Comparison of ENCODE assay signal across 8 cellular contexts in genomic region chr2:47172156-47172921, GRCh38. TPM values are rescaled to one million over a fixed set of nuclear protein-coding genes. Genes with fewer than 3 reads are reported as not detected.
DNase-seq lines count a peak whose midpoint lies in the region; ATAC-seq and TF ChIP-seq lines count a peak whose summit lies in the region.

No MANE protein-coding gene starts in this region.

- intact Hi-C loops in activated CD4-positive, alpha-beta T cell treated with anti-CD3 and anti-CD28 coated beads for 36 hours (cut with DNase I, micrococcal nuclease): no loop called here
- intact Hi-C loops in ovary (cut with DNase I): no loop called here

- no peaks in the 10 kb centered on the region for H3K4me1 ChIP-seq in ovary (ENCODE audit: insufficient read depth)

- H3K36me3 ChIP-seq in ovary: no peaks in the 10 kb centered on the region

- DNase-seq in activated CD4-positive, alpha-beta T cell treated with anti-CD3 and anti-CD28 coated beads for 36 hours: no peak
- DNase-seq in activated CD4-positive, alpha-beta T cell treated with anti-CD3 and anti-CD28 coated beads, Interleukin-2, amount 50 U/mL, for 4 hours: no peak
- DNase-seq in fibroblast of the aortic adventitia (ENCODE audit: low read depth) (no peak), ovary (no peak), HuH-7.5 (ENCODE audit: low spot score) (no peak)
- no peak for DNase-seq in activated CD4-positive, CD25-positive, alpha-beta regulatory T cell treated with anti-CD3 and anti-CD28 coated beads, Interleukin-2, amount 50 U/mL, for 72 hours

- peak overlapping the region; percentile 47 for H3K27ac Mint-ChIP-seq in activated CD4-positive, alpha-beta T cell treated with anti-CD3 and anti-CD28 coated beads for 36 hours
- H3K27ac Mint-ChIP-seq in stimulated activated memory B cell treated with anti-CD40 and anti-IgM and Interleukin-4, amounts not matched to agents 10 μg/mL and 1 μg/mL and 100 μg/mL, for 72 hours: no peak overlapping the region

- H3K4me1 Mint-ChIP-seq in activated CD4-positive, alpha-beta T cell treated with anti-CD3 and anti-CD28 coated beads for 36 hours: peaks cover 59% of the 10 kb centered on the region
- peaks cover 69% of the 10 kb centered on the region for H3K4me1 Mint-ChIP-seq in stimulated activated memory B cell treated with anti-CD40 and anti-IgM and Interleukin-4, amounts not matched to agents 10 μg/mL and 1 μg/mL and 100 μg/mL, for 72 hours

- H3K9me3 ChIP-seq in ovary: no peaks in the 10 kb centered on the region

- 7 to 15% (median 10%) methylated on average over 9 of the region's 9 CpGs for WGBS in ovary, 3 donors

- TF ChIP-seq EP300 in ovary (IDR thresholded peaks at IDR 0.05): no peak

- TF ChIP-seq POLR2A in ovary (IDR thresholded peaks at IDR 0.05): no peak

- no peaks in the 10 kb centered on the region for H3K27me3 Mint-ChIP-seq in activated CD4-positive, alpha-beta T cell treated with anti-CD3 and anti-CD28 coated beads for 36 hours
- no peaks in the 10 kb centered on the region for H3K27me3 Mint-ChIP-seq in stimulated activated memory B cell treated with anti-CD40 and anti-IgM and Interleukin-4, amounts not matched to agents 10 μg/mL and 1 μg/mL and 100 μg/mL, for 72 hours

- peaks cover 55% of the 10 kb centered on the region for H3K36me3 Mint-ChIP-seq in activated CD4-positive, alpha-beta T cell treated with anti-CD3 and anti-CD28 coated beads for 36 hours (ENCODE audit: low read depth)
- H3K36me3 Mint-ChIP-seq in stimulated activated memory B cell treated with anti-CD40 and anti-IgM and Interleukin-4, amounts not matched to agents 10 μg/mL and 1 μg/mL and 100 μg/mL, for 72 hours: peaks cover 9% of the 10 kb centered on the region

- no peak for ATAC-seq in activated CD4-positive, alpha-beta T cell treated with anti-CD3 and anti-CD28 coated beads for 36 hours
- ATAC-seq in SK-N-SH treated with all-trans-retinoic acid at 6 μM for 48 hours: no peak
- ATAC-seq in stimulated activated memory B cell treated with anti-CD40 and anti-IgM and Interleukin-4, amounts not matched to agents 10 μg/mL and 1 μg/mL and 100 μg/mL, for 72 hours: no peak

- TF ChIP-seq CTCF in fibroblast of the aortic adventitia (IDR thresholded peaks at IDR 0.05; ENCODE audit: insufficient read depth, low read length) (no peak), ovary (IDR thresholded peaks at IDR 0.05) (no peak)

- H3K4me3 ChIP-seq in fibroblast of the aortic adventitia (ENCODE audit: low read depth, low read length) (peak overlapping the region; percentile 96), ovary (no peak overlapping the region)

- CTCF ChIA-PET in activated CD4-positive, alpha-beta T cell treated with anti-CD3 and anti-CD28 coated beads for 36 hours (lab: Charles Lee): interaction anchor here (0.7 to 1.6 kb wide), 3 partner anchors 9 to 237 kb away, joined by 3 to 4 read pairs (median 3); no protein-coding TSS in a partner anchor

- H3K9me3 Mint-ChIP-seq in activated CD4-positive, alpha-beta T cell treated with anti-CD3 and anti-CD28 coated beads for 36 hours (ENCODE audit: low read depth): no peaks in the 10 kb centered on the region
- H3K9me3 Mint-ChIP-seq in stimulated activated memory B cell treated with anti-CD40 and anti-IgM and Interleukin-4, amounts not matched to agents 10 μg/mL and 1 μg/mL and 100 μg/mL, for 72 hours: no peaks in the 10 kb centered on the region

- H3K27ac ChIP-seq in ovary: no peak overlapping the region

- no peaks in the 10 kb centered on the region for H3K27me3 ChIP-seq in ovary

- peak overlapping the region; percentile 100 for H3K4me3 Mint-ChIP-seq in activated CD4-positive, alpha-beta T cell treated with anti-CD3 and anti-CD28 coated beads for 36 hours
- H3K4me3 Mint-ChIP-seq in stimulated activated memory B cell treated with anti-CD40 and anti-IgM and Interleukin-4, amounts not matched to agents 10 μg/mL and 1 μg/mL and 100 μg/mL, for 72 hours: peak overlapping the region; percentile 52

- POLR2A ChIA-PET in activated CD4-positive, alpha-beta T cell treated with anti-CD3 and anti-CD28 coated beads for 36 hours (lab: Charles Lee): interaction anchor here (1.0 kb wide), 1 partner anchor 230 kb away, joined by 3 read pairs; the partner anchor contains the start of gene MSH2

TF ChIP-seq in SK-N-SH treated with all-trans-retinoic acid at 6 μM for 48 hours, 23 proteins besides CTCF, POLR2A, EP300 and RAD21:
- TF ChIP-seq ARNTL (CRISPR knock-in tag; IDR thresholded peaks at IDR 0.05; ENCODE audit: borderline replicate concordance, low read depth) (no peak), ESRRG (CRISPR knock-in tag; IDR thresholded peaks at IDR 0.05) (0 out of 2 replicates have a peak, but pooled peaks have one; percentile 24), CSRNP3 (CRISPR knock-in tag; IDR thresholded peaks at IDR 0.05) (peak; percentile 63; the same call in 1 of the 2 replicates), ZNF8 (CRISPR knock-in tag; IDR thresholded peaks at IDR 0.05) (no peak)

RNA-seq across cellular contexts. Expression of gene CALM2, which starts 4.0 kb away (rescaled TPM):
- 100 to 1,000 TPM; 379 to 429 TPM for total RNA-seq in activated CD4-positive, alpha-beta T cell treated with anti-CD3 and anti-CD28 coated beads for 36 hours
- total RNA-seq in fibroblast of the aortic adventitia (ENCODE audit: low replicate concordance) (511 and 806 TPM in 2 replicates), ovary (100 to 1,000 TPM; 324 to 555 (median 519) TPM)
- polyA plus RNA-seq in ovary: 100 to 1,000 TPM; 478 to 890 TPM

RNA-seq across cellular contexts. Expression of gene STPG4, which starts 17.2 kb away (rescaled TPM):
- total RNA-seq in activated CD4-positive, alpha-beta T cell treated with anti-CD3 and anti-CD28 coated beads for 36 hours: under 1 TPM; 0.14 to 0.23 TPM
- total RNA-seq in fibroblast of the aortic adventitia (ENCODE audit: low replicate concordance) (0.09 TPM in 1 of 2 replicates, not detected in the other), ovary (under 1 TPM in 1 of 7 donors, not detected in 6; 0.35 TPM)
- under 1 TPM in 1 of 2 donors, not detected in 1; 0.17 TPM for polyA plus RNA-seq in ovary
